In the genomic region with DNA sequence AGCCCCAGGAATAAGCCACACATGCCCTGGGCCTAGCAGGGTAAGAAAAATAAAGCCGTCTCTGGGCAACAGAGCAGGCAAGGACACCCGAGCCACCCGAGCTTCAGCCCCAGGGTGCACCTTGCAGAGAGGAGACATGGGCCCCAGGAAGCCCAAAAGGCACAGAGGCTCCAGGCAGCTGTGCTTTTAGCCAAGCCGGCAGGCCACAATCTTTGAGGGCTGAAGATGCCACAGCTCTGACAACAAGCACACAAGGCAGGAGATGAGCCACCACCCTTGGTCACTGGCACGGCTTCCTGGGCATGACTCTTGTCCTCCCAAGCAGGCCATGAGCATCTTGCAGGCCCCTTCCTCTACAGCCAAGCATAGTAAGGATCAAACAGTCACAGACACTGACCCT, we compare ENCODE assay signal across 19 cellular contexts.
DNase-seq lines count a peak whose midpoint lies in the region; ATAC-seq, FAIRE-seq and TF ChIP-seq lines count a peak whose summit lies in the region.
"Had no signal": no experiment of that assay in that cellular context is flagged by ENCODE, and none has a peak within 500 bp of the region (broad histone marks: within the 10 kb centered on the region; RNA-seq: fewer than 3 reads in every experiment).

No MANE protein-coding gene starts in this region.

- FAIRE-seq in H1 (lab: Jason Lieb, UNC), result no peak

- H2BK12ac ChIP-seq in H1 (ENCODE audit: low read depth, low read length), result no peak overlapping the region

- H3K36me3 ChIP-seq in H1 (ENCODE audit: control insufficient read depth in 2 of 4, insufficient read depth in 4 of 4, low read length in 3 of 4) (no peaks in the 10 kb centered on the region), spleen (peaks cover 0 to 29% (median 0%) of the 10 kb centered on the region in 6 donors), PC-3 (ENCODE audit: low read depth, low read length) (no peaks in the 10 kb centered on the region)
- no peaks in the 10 kb centered on the region for H3K36me3 ChIP-seq in naive thymus-derived CD4-positive, alpha-beta T cell (ENCODE audit: control insufficient read depth in 2 of 3, insufficient read depth in 3 of 3, low read length in 3 of 3)

- H3K4ac ChIP-seq in H1 (replicated peaks; ENCODE audit: insufficient read length, low read depth, low read length), result no peak overlapping the region

- no peaks in the 10 kb centered on the region for H3K9me3 ChIP-seq in H1 (ENCODE audit: insufficient read depth in 2 of 2, low read depth in 1 of 2, low read length in 1 of 2)
- H3K9me3 ChIP-seq in spleen, result no peaks in the 10 kb centered on the region
- H3K9me3 ChIP-seq in PC-3 (ENCODE audit: low read length), result no peaks in the 10 kb centered on the region
- H3K9me3 ChIP-seq in naive thymus-derived CD4-positive, alpha-beta T cell (ENCODE audit: control insufficient read depth in 2 of 3, low read length in 3 of 3), result no peaks in the 10 kb centered on the region
- H3K9me3 ChIP-seq: SJCRH30 had no signal

- H3K4me3 ChIP-seq in H1 (ENCODE audit: extremely low read depth in 1 of 4, insufficient read depth in 2 of 4, low read depth in 3 of 4, low read length in 4 of 4) (no peak overlapping the region), spleen (no peak overlapping the region), PC-3 (ENCODE audit: low read length) (no peak overlapping the region)
- H3K4me3 ChIP-seq in naive thymus-derived CD4-positive, alpha-beta T cell (ENCODE audit: low read length), result no peak overlapping the region
- H3K4me3 ChIP-seq: GM23338, SJCRH30 had no signal

- no peaks in the 10 kb centered on the region for H3F3A ChIP-seq in PC-3 (ENCODE audit: low read length, unreplicated experiment)

- no TSS peak for BruUV-seq in PC-3 (replicated peaks; lab: Mats Ljungman, UMichigan)

- H3K27me3 ChIP-seq in H1 (replicated peaks in 1 of 4; ENCODE audit: control insufficient read depth in 3 of 4, extremely low read depth in 1 of 4, insufficient read depth in 3 of 4, low read length in 3 of 4) (no peaks in the 10 kb centered on the region), spleen (replicated peaks in 1 of 7) (no peaks in the 10 kb centered on the region), PC-3 (ENCODE audit: low read length) (no peaks in the 10 kb centered on the region)
- no peaks in the 10 kb centered on the region for H3K27me3 ChIP-seq in naive thymus-derived CD4-positive, alpha-beta T cell (ENCODE audit: control insufficient read depth in 2 of 2, insufficient read depth in 2 of 2, low read length in 2 of 2)
- H3K27me3 ChIP-seq: SJCRH30 had no signal

- no peak overlapping the region for H3K18ac ChIP-seq in H1 (ENCODE audit: extremely low read depth, low read length)

- peaks cover 74% of the 10 kb centered on the region for H3K4me1 Mint-ChIP-seq in stimulated activated naive CD8-positive, alpha-beta T cell treated with anti-CD3 and anti-CD28 coated beads, Interleukin-15, amount 100 ng/mL, for 72 hours
- H3K4me1 Mint-ChIP-seq in naive thymus-derived CD4-positive, alpha-beta T cell, result peaks cover 15 to 47% (median 42%) of the 10 kb centered on the region in 7 donors

- no peak overlapping the region for H3K56ac ChIP-seq in H1 (replicated peaks; ENCODE audit: insufficient read length, low read depth, low read length)

- H2AFZ ChIP-seq in H1 (ENCODE audit: low read length) (no peak overlapping the region), PC-3 (ENCODE audit: low read length) (no peak overlapping the region)
- H2AFZ ChIP-seq: GM23338 had no signal

- H3K4me2 ChIP-seq in H1 (ENCODE audit: insufficient read depth in 1 of 2, low read depth in 2 of 2, low read length in 2 of 2) (no peak overlapping the region), PC-3 (ENCODE audit: low read length) (no peak overlapping the region)
- H3K4me2 ChIP-seq: GM23338 had no signal

- TF ChIP-seq CTCF in H1 (IDR thresholded peaks at IDR 0.05; ENCODE audit: control extremely low read depth in 1 of 3, insufficient read depth in 1 of 3, low read depth in 1 of 3, low read length in 3 of 3) (no peak), spleen (IDR thresholded peaks at IDR 0.05 in 8 of 11, conservative IDR thresholded peaks at IDR 0.05 in 3 of 11) (no peak), PC-3 (conservative IDR thresholded peaks at IDR 0.05; ENCODE audit: low read depth, low read length) (no peak)

- H4K20me1 ChIP-seq in H1 (replicated peaks in 1 of 2; ENCODE audit: control insufficient read depth in 1 of 2, insufficient read depth in 2 of 2, low read length in 2 of 2), result peaks cover 13 to 21% of the 10 kb centered on the region in 2 experiments
- H4K20me1 ChIP-seq in PC-3 (ENCODE audit: low read length), result no peaks in the 10 kb centered on the region

- H2BK20ac ChIP-seq in H1 (ENCODE audit: low read length), result no peak overlapping the region

- TF ChIP-seq POLR2A in H1 (IDR thresholded peaks at IDR 0.05; ENCODE audit: control extremely low read depth in 1 of 2, low read depth in 2 of 2, low read length in 2 of 2) (no peak), spleen (IDR thresholded peaks at IDR 0.05) (no peak)

- H2BK15ac ChIP-seq in H1 (ENCODE audit: low read length), result no peak overlapping the region

- H3K4me1 ChIP-seq in H1 (replicated peaks in 1 of 4; ENCODE audit: control insufficient read depth in 3 of 4, insufficient read depth in 4 of 4, low read length in 3 of 4) (peaks cover 9 to 26% (median 19%) of the 10 kb centered on the region in 4 experiments), spleen (peaks cover 26 to 60% (median 37%) of the 10 kb centered on the region in 6 donors), PC-3 (ENCODE audit: insufficient read depth, low read length) (peaks cover 37% of the 10 kb centered on the region)
- H3K4me1 ChIP-seq in naive thymus-derived CD4-positive, alpha-beta T cell (ENCODE audit: control insufficient read depth in 2 of 2, insufficient read depth in 2 of 2, low read length in 2 of 2), result peaks cover 10 to 18% of the 10 kb centered on the region in 2 donors

- DNase-seq in stimulated activated naive CD8-positive, alpha-beta T cell treated with anti-CD3 and anti-CD28 coated beads, Interleukin-15, amount 100 ng/mL, for 72 hours, result no peak
- no peak for DNase-seq in stimulated activated naive CD8-positive, alpha-beta T cell treated with anti-CD3 and anti-CD28 coated beads, Interleukin-15, Interleukin-2, amounts not matched to agents 100 U/mL and 50 U/mL, for 24 hours
- DNase-seq in H1 (ENCODE audit: low read depth in 1 of 2, low spot score in 2 of 2) (no peak), spleen (peak; percentile 68), PC-3 (no peak), glomerular visceral epithelial cell (ENCODE audit: extremely low spot score) (no peak)
- no peak for DNase-seq in naive thymus-derived CD4-positive, alpha-beta T cell
- DNase-seq: CD4-positive, alpha-beta T cell; DMS153; GDM1; NCI-H1105; NCI-H1694; NCI-H2081 treated with DMSO at 0.1 percent for 48 hours; NCI-H446 treated with DMSO at 0.1 percent for 48 hours; OCI-M1; SJCRH30 had no signal

- no peak overlapping the region for H4K91ac ChIP-seq in H1 (replicated peaks; ENCODE audit: insufficient read length, low read length)

- H3K9ac ChIP-seq in H1 (replicated peaks in 1 of 4; ENCODE audit: extremely low read depth in 1 of 4, low read depth in 3 of 4, low read length in 3 of 4) (no peak overlapping the region), PC-3 (ENCODE audit: low read length) (no peak overlapping the region)

- H3K79me1 ChIP-seq in H1 (ENCODE audit: low read depth, low read length), result peaks cover 23% of the 10 kb centered on the region; the same call in 1 of the 2 replicates

- H2AK5ac ChIP-seq in H1 (ENCODE audit: low read depth, low read length), result no peak overlapping the region

- H3K23me2 ChIP-seq in H1 (ENCODE audit: low read depth, low read length), result no peaks in the 10 kb centered on the region

- H2BK5ac ChIP-seq in H1 (ENCODE audit: low read depth, low read length), result peak overlapping the region; percentile 4

- intact Hi-C loops in spleen (cut with DNase I; ENCODE audit: low total_unique reads), result no loop called here
- intact Hi-C loops in PC-3 (cut with micrococcal nuclease), result no loop called here
- intact Hi-C loops in naive thymus-derived CD4-positive, alpha-beta T cell (cut with micrococcal nuclease), result no loop called here

- peak overlapping the region; percentile 35 to 57 for H3K27ac Mint-ChIP-seq in stimulated activated naive CD8-positive, alpha-beta T cell treated with anti-CD3 and anti-CD28 coated beads, Interleukin-15, amount 100 ng/mL, for 72 hours
- H3K27ac Mint-ChIP-seq in naive thymus-derived CD4-positive, alpha-beta T cell, result no peak overlapping the region
- H3K27ac Mint-ChIP-seq: CD4-positive, alpha-beta T cell; GM23338 had no signal

- no peak overlapping the region for H3K4me3 Mint-ChIP-seq in stimulated activated naive CD8-positive, alpha-beta T cell treated with anti-CD3 and anti-CD28 coated beads, Interleukin-15, amount 100 ng/mL, for 72 hours
- no peak overlapping the region for H3K4me3 Mint-ChIP-seq in naive thymus-derived CD4-positive, alpha-beta T cell
- H3K4me3 Mint-ChIP-seq: CD4-positive, alpha-beta T cell; GM23338 had no signal

- POLR2A ChIA-PET in H1 (lab: Charles Lee; ENCODE audit: partially characterized antibody) (no interaction called here), PC-3 (lab: Charles Lee; ENCODE audit: unreplicated experiment) (no interaction called here)
- POLR2A ChIA-PET in naive thymus-derived CD4-positive, alpha-beta T cell (lab: Charles Lee), result no interaction called here

- H3K27ac ChIP-seq in H1 (ENCODE audit: low read depth, low read length) (no peak overlapping the region), spleen (no peak overlapping the region), PC-3 (ENCODE audit: low read length) (no peak overlapping the region)
- H3K27ac ChIP-seq in naive thymus-derived CD4-positive, alpha-beta T cell (ENCODE audit: low read depth, low read length), result no peak overlapping the region
- H3K27ac ChIP-seq: SJCRH30 had no signal

- CTCF ChIA-PET in H1 (lab: Charles Lee; ENCODE audit: partially characterized antibody), result interaction anchor here (1.4 to 2.5 kb wide), 4 partner anchors 10 to 103 kb away, joined by 4 to 10 read pairs (median 6); no protein-coding TSS in a partner anchor
- CTCF ChIA-PET in PC-3 (lab: Charles Lee), result no interaction called here
- CTCF ChIA-PET in naive thymus-derived CD4-positive, alpha-beta T cell (lab: Charles Lee), result no interaction called here

- H3K9me2 ChIP-seq in PC-3 (replicated peaks; ENCODE audit: low read length), result no peaks in the 10 kb centered on the region

- H3K36me3 Mint-ChIP-seq in naive thymus-derived CD4-positive, alpha-beta T cell, result peaks cover 0 to 8% (median 5%) of the 10 kb centered on the region in 5 donors

- H4K8ac ChIP-seq in H1 (ENCODE audit: extremely low read depth, insufficient read depth, low read length), result no peak overlapping the region; the same call in 1 of the 2 replicates

- TF ChIP-seq RAD21 in H1 (IDR thresholded peaks at IDR 0.05 in 1 of 2, conservative IDR thresholded peaks at IDR 0.05 in 1 of 2; ENCODE audit: low read depth in 2 of 2, low read length in 2 of 2), result no peak

- no peak for TF ChIP-seq EP300 in H1 (IDR thresholded peaks at IDR 0.05; ENCODE audit: borderline replicate concordance in 1 of 2, low read depth in 2 of 2, low read length in 2 of 2)

- H2BK120ac ChIP-seq in H1 (replicated peaks; ENCODE audit: low read depth, low read length), result no peak overlapping the region

- ATAC-seq in stimulated activated naive CD8-positive, alpha-beta T cell treated with anti-CD3 and anti-CD28 coated beads, Interleukin-15, amount 100 ng/mL, for 72 hours, result no peak
- ATAC-seq in stimulated activated naive CD8-positive, alpha-beta T cell treated with anti-CD3 and anti-CD28 coated beads, Interleukin-15, Interleukin-2, amounts not matched to agents 100 U/mL and 50 U/mL, for 24 hours, result no peak
- no peak for ATAC-seq in PC-3
- ATAC-seq in naive thymus-derived CD4-positive, alpha-beta T cell, result no peak
- ATAC-seq: GM23338, HCT116 had no signal

- H3K27me3 Mint-ChIP-seq in stimulated activated naive CD8-positive, alpha-beta T cell treated with anti-CD3 and anti-CD28 coated beads, Interleukin-15, amount 100 ng/mL, for 72 hours, result no peaks in the 10 kb centered on the region
- H3K27me3 Mint-ChIP-seq in naive thymus-derived CD4-positive, alpha-beta T cell, result no peaks in the 10 kb centered on the region
- H3K27me3 Mint-ChIP-seq: B cell; CD4-positive, alpha-beta T cell had no signal

- no peak overlapping the region for H3K23ac ChIP-seq in H1 (ENCODE audit: insufficient read length)

- H3K9me3 Mint-ChIP-seq in stimulated activated naive CD8-positive, alpha-beta T cell treated with anti-CD3 and anti-CD28 coated beads, Interleukin-15, amount 100 ng/mL, for 72 hours, result no peaks in the 10 kb centered on the region
- H3K9me3 Mint-ChIP-seq in naive thymus-derived CD4-positive, alpha-beta T cell, result no peaks in the 10 kb centered on the region
- H3K9me3 Mint-ChIP-seq: CD4-positive, alpha-beta T cell; GM23338 had no signal

- no peak overlapping the region for H3K14ac ChIP-seq in H1 (ENCODE audit: insufficient read length)

- WGBS in H1 (ENCODE audit: extremely low coverage in 1 of 2, insufficient coverage in 1 of 2, insufficient read length in 1 of 2, insufficient replicate concordance in 2 of 2, low coverage in 1 of 2, low lambda C conversion rate in 2 of 2, missing lambda C conversion rate in 1 of 2), 2 experiments, result 71% methylated on average over 5 of the region's 5 CpGs; no CpG with 5 or more reads in 1 of the 2 experiments
- 91 to 100% (median 95%) methylated on average over 2 to 5 of the region's 5 CpGs for WGBS in spleen, 5 donors

- H4K5ac ChIP-seq in H1 (ENCODE audit: insufficient read length, low read depth, low read length), result no peak overlapping the region

- peaks cover 0 to 76% of the 10 kb centered on the region in 2 experiments; a peak in 2 of 4 replicates for H3K79me2 ChIP-seq in H1 (ENCODE audit: control insufficient read depth in 1 of 2, insufficient read depth in 2 of 2, low read length in 2 of 2)
- H3K79me2 ChIP-seq in PC-3 (ENCODE audit: low read length), result peaks cover 17% of the 10 kb centered on the region; the same call in 1 of the 2 replicates

Comparison
In these comparisons a context has a peak if more than half of its experiments do, and no peak if none do; other contexts are left out.
1. H3K27ac Mint-ChIP-seq: peak in stimulated activated naive CD8-positive, alpha-beta T cell treated with anti-CD3 and anti-CD28 coated beads, Interleukin-15, amount 100 ng/mL, for 72 hours (2 of 2); none in naive thymus-derived CD4-positive, alpha-beta T cell (0 of 9).